Comparison of ENCODE assay signal across 1 cellular context in the genomic region with DNA sequence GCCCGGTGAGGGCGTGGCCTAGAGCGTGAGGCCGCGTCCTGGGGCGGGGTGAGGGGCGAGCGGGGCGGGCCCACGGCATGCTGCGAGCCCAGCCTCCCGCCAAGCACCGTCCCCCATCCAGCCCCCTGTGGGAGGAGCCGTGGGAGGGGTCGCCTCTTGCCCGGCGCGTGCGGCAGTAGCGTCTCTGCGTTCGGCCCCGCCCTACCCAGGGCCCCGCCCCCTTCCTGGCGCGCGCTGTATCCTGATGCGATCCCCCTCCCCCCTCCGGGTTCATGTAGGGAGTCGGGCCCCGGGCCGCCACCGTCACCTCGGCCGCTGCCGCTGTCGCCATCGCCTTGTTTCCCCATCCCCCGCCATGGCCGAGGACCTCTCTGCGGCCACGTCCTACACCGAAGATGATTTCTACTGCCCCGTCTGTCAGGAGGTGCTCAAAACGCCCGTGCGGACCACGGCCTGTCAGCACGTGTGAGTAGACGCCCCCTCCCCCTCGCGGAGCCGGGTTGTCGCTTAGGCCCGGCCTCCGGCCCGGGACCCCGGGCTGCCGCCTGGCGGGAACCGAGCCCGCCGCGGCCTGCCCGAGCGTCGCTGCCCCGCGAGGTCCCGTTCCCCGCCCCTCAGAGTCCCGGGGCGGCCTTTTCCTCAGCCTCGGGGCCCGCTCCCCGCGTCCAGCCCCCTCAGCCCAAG.
TF ChIP-seq lines count a peak whose summit lies in the region.

No MANE protein-coding gene starts in this region.

TF ChIP-seq in HepG2, 621 proteins besides CTCF, POLR2A, EP300 and RAD21 (continued from another document):
- TF ChIP-seq, protein P1, sequence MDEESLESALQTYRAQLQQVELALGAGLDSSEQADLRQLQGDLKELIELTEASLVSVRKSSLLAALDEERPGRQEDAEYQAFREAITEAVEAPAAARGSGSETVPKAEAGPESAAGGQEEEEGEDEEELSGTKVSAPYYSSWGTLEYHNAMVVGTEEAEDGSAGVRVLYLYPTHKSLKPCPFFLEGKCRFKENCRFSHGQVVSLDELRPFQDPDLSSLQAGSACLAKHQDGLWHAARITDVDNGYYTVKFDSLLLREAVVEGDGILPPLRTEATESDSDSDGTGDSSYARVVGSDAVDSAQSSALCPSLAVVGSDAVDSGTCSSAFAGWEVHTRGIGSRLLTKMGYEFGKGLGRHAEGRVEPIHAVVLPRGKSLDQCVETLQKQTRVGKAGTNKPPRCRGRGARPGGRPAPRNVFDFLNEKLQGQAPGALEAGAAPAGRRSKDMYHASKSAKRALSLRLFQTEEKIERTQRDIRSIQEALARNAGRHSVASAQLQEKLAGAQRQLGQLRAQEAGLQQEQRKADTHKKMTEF (CRISPR knock-in tag; IDR thresholded peaks at IDR 0.05) = peak; percentile 26; the same call in 1 of the 2 replicates
- TF ChIP-seq SKI (IDR thresholded peaks at IDR 0.05; ENCODE audit: partially characterized antibody) (no peak), PHF8 (CRISPR knock-in tag; IDR thresholded peaks at IDR 0.05) (peak; percentile 84), BRCA1 (CRISPR knock-in tag; IDR thresholded peaks at IDR 0.05) (no peak), ERF (CRISPR knock-in tag; IDR thresholded peaks at IDR 0.05) (no peak), ZFY (CRISPR knock-in tag; IDR thresholded peaks at IDR 0.05) (peak; percentile 92), TEAD3 (CRISPR knock-in tag; optimal IDR thresholded peaks at IDR 0.05; ENCODE audit: borderline replicate concordance) (no peak), BORCS8-MEF2B (CRISPR knock-in tag; IDR thresholded peaks at IDR 0.05) (no peak; the same call in 1 of the 2 replicates), ZBTB38 (CRISPR knock-in tag; IDR thresholded peaks at IDR 0.05) (peak; percentile 33; the same call in 1 of the 2 replicates), CREB1 (IDR thresholded peaks at IDR 0.05) (no peak; the same call in 1 of the 2 replicates), CREB1 (CRISPR knock-in tag; IDR thresholded peaks at IDR 0.05) (no peak), ZNF10 (CRISPR knock-in tag; IDR thresholded peaks at IDR 0.05; ENCODE audit: borderline replicate concordance, low read depth) (no peak), ARHGAP35 (CRISPR knock-in tag; IDR thresholded peaks at IDR 0.05; ENCODE audit: borderline replicate concordance) (0 out of 2 replicates have a peak, but pooled peaks have one; percentile 32), TMF1 (CRISPR knock-in tag; IDR thresholded peaks at IDR 0.05; ENCODE audit: low read depth) (no peak), ZNF333 (CRISPR knock-in tag; IDR thresholded peaks at IDR 0.05; ENCODE audit: borderline replicate concordance) (no peak), ZNF564 (CRISPR knock-in tag; IDR thresholded peaks at IDR 0.05) (no peak), ZFP62 (CRISPR knock-in tag; IDR thresholded peaks at IDR 0.05) (no peak), ZBTB3 (CRISPR knock-in tag; IDR thresholded peaks at IDR 0.05; ENCODE audit: borderline replicate concordance, low read depth) (no peak)
- TF ChIP-seq, protein P2, sequence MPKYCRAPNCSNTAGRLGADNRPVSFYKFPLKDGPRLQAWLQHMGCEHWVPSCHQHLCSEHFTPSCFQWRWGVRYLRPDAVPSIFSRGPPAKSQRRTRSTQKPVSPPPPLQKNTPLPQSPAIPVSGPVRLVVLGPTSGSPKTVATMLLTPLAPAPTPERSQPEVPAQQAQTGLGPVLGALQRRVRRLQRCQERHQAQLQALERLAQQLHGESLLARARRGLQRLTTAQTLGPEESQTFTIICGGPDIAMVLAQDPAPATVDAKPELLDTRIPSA (CRISPR knock-in tag; IDR thresholded peaks at IDR 0.05; ENCODE audit: borderline replicate concordance) = 0 out of 2 replicates have a peak, but pooled peaks have one; percentile 20
- TF ChIP-seq, protein P3, sequence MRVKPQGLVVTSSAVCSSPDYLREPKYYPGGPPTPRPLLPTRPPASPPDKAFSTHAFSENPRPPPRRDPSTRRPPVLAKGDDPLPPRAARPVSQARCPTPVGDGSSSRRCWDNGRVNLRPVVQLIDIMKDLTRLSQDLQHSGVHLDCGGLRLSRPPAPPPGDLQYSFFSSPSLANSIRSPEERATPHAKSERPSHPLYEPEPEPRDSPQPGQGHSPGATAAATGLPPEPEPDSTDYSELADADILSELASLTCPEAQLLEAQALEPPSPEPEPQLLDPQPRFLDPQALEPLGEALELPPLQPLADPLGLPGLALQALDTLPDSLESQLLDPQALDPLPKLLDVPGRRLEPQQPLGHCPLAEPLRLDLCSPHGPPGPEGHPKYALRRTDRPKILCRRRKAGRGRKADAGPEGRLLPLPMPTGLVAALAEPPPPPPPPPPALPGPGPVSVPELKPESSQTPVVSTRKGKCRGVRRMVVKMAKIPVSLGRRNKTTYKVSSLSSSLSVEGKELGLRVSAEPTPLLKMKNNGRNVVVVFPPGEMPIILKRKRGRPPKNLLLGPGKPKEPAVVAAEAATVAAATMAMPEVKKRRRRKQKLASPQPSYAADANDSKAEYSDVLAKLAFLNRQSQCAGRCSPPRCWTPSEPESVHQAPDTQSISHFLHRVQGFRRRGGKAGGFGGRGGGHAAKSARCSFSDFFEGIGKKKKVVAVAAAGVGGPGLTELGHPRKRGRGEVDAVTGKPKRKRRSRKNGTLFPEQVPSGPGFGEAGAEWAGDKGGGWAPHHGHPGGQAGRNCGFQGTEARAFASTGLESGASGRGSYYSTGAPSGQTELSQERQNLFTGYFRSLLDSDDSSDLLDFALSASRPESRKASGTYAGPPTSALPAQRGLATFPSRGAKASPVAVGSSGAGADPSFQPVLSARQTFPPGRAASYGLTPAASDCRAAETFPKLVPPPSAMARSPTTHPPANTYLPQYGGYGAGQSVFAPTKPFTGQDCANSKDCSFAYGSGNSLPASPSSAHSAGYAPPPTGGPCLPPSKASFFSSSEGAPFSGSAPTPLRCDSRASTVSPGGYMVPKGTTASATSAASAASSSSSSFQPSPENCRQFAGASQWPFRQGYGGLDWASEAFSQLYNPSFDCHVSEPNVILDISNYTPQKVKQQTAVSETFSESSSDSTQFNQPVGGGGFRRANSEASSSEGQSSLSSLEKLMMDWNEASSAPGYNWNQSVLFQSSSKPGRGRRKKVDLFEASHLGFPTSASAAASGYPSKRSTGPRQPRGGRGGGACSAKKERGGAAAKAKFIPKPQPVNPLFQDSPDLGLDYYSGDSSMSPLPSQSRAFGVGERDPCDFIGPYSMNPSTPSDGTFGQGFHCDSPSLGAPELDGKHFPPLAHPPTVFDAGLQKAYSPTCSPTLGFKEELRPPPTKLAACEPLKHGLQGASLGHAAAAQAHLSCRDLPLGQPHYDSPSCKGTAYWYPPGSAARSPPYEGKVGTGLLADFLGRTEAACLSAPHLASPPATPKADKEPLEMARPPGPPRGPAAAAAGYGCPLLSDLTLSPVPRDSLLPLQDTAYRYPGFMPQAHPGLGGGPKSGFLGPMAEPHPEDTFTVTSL (CRISPR knock-in tag; IDR thresholded peaks at IDR 0.05; ENCODE audit: borderline replicate concordance) = no peak
- TF ChIP-seq, protein P4, sequence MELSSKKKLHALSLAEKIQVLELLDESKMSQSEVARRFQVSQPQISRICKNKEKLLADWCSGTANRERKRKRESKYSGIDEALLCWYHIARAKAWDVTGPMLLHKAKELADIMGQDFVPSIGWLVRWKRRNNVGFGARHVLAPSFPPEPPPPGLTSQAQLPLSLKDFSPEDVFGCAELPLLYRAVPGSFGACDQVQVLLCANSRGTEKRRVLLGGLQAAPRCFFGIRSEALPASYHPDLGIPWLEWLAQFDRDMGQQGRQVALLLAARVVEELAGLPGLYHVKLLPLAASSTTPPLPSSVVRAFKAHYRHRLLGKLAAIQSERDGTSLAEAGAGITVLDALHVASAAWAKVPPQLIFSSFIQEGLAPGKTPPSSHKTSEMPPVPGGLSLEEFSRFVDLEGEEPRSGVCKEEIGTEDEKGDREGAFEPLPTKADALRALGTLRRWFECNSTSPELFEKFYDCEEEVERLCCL (CRISPR knock-in tag; IDR thresholded peaks at IDR 0.05; ENCODE audit: borderline replicate concordance) = no peak
- TF ChIP-seq, protein P5, sequence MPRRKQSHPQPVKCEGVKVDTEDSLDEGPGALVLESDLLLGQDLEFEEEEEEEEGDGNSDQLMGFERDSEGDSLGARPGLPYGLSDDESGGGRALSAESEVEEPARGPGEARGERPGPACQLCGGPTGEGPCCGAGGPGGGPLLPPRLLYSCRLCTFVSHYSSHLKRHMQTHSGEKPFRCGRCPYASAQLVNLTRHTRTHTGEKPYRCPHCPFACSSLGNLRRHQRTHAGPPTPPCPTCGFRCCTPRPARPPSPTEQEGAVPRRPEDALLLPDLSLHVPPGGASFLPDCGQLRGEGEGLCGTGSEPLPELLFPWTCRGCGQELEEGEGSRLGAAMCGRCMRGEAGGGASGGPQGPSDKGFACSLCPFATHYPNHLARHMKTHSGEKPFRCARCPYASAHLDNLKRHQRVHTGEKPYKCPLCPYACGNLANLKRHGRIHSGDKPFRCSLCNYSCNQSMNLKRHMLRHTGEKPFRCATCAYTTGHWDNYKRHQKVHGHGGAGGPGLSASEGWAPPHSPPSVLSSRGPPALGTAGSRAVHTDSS (CRISPR knock-in tag; conservative IDR thresholded peaks at IDR 0.05) = no peak
- TF ChIP-seq, protein P6, sequence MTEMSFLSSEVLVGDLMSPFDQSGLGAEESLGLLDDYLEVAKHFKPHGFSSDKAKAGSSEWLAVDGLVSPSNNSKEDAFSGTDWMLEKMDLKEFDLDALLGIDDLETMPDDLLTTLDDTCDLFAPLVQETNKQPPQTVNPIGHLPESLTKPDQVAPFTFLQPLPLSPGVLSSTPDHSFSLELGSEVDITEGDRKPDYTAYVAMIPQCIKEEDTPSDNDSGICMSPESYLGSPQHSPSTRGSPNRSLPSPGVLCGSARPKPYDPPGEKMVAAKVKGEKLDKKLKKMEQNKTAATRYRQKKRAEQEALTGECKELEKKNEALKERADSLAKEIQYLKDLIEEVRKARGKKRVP (CRISPR knock-in tag; IDR thresholded peaks at IDR 0.05) = 0 out of 4 replicates have a peak, but pooled peaks of 1 of the 2 experiments have one; percentile 19
- TF ChIP-seq, protein P7, sequence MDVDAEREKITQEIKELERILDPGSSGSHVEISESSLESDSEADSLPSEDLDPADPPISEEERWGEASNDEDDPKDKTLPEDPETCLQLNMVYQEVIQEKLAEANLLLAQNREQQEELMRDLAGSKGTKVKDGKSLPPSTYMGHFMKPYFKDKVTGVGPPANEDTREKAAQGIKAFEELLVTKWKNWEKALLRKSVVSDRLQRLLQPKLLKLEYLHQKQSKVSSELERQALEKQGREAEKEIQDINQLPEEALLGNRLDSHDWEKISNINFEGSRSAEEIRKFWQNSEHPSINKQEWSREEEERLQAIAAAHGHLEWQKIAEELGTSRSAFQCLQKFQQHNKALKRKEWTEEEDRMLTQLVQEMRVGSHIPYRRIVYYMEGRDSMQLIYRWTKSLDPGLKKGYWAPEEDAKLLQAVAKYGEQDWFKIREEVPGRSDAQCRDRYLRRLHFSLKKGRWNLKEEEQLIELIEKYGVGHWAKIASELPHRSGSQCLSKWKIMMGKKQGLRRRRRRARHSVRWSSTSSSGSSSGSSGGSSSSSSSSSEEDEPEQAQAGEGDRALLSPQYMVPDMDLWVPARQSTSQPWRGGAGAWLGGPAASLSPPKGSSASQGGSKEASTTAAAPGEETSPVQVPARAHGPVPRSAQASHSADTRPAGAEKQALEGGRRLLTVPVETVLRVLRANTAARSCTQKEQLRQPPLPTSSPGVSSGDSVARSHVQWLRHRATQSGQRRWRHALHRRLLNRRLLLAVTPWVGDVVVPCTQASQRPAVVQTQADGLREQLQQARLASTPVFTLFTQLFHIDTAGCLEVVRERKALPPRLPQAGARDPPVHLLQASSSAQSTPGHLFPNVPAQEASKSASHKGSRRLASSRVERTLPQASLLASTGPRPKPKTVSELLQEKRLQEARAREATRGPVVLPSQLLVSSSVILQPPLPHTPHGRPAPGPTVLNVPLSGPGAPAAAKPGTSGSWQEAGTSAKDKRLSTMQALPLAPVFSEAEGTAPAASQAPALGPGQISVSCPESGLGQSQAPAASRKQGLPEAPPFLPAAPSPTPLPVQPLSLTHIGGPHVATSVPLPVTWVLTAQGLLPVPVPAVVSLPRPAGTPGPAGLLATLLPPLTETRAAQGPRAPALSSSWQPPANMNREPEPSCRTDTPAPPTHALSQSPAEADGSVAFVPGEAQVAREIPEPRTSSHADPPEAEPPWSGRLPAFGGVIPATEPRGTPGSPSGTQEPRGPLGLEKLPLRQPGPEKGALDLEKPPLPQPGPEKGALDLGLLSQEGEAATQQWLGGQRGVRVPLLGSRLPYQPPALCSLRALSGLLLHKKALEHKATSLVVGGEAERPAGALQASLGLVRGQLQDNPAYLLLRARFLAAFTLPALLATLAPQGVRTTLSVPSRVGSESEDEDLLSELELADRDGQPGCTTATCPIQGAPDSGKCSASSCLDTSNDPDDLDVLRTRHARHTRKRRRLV (CRISPR knock-in tag; IDR thresholded peaks at IDR 0.05) = no peak
